Comparison of ENCODE assay signal across 1 cellular context in genomic region chr19:38265213-38265861, GRCh38.
TF ChIP-seq lines count a peak whose summit lies in the region.

No MANE protein-coding gene starts in this region.

TF ChIP-seq in SK-N-SH, 30 proteins besides CTCF, POLR2A, EP300 and RAD21 (continued from another document):
- no peak for TF ChIP-seq USF1 (IDR thresholded peaks at IDR 0.05; ENCODE audit: borderline replicate concordance, low read depth)
- TF ChIP-seq IRF3 (IDR thresholded peaks at IDR 0.05; ENCODE audit: low read depth, low read length) = no peak
- TF ChIP-seq, protein P1, sequence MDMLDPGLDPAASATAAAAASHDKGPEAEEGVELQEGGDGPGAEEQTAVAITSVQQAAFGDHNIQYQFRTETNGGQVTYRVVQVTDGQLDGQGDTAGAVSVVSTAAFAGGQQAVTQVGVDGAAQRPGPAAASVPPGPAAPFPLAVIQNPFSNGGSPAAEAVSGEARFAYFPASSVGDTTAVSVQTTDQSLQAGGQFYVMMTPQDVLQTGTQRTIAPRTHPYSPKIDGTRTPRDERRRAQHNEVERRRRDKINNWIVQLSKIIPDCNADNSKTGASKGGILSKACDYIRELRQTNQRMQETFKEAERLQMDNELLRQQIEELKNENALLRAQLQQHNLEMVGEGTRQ (IDR thresholded peaks at IDR 0.05; ENCODE audit: borderline replicate concordance, low read depth, low read length) = no peak
- TF ChIP-seq GABPA (IDR thresholded peaks at IDR 0.05; ENCODE audit: low read depth) = no peak
- no peak for TF ChIP-seq TAF1 (IDR thresholded peaks at IDR 0.05; ENCODE audit: borderline replicate concordance, low read depth, low read length)
- no peak for TF ChIP-seq FOXJ3 (CRISPR knock-in tag; IDR thresholded peaks at IDR 0.05)
- no peak for TF ChIP-seq TCF12 (IDR thresholded peaks at IDR 0.05)
- no peak for TF ChIP-seq FOSL2 (IDR thresholded peaks at IDR 0.05; ENCODE audit: borderline replicate concordance, low read depth)
- TF ChIP-seq MXI1 (IDR thresholded peaks at IDR 0.05; ENCODE audit: low read depth, low read length) = no peak
- TF ChIP-seq ZBTB33 (IDR thresholded peaks at IDR 0.05; ENCODE audit: borderline replicate concordance, low read depth) = no peak
- no peak for TF ChIP-seq ELF1 (IDR thresholded peaks at IDR 0.05)
- TF ChIP-seq NFIC (IDR thresholded peaks at IDR 0.05; ENCODE audit: borderline replicate concordance) = no peak
TF ChIP-seq in SK-N-SH: peak in this region for 0.
